ENCODE assay signal across 1 cellular context in genomic region chr12:89353188-89353822, GRCh38.
TF ChIP-seq lines count a peak whose summit lies in the region.

No MANE protein-coding gene starts in this region.

TF ChIP-seq in A549, 52 proteins besides CTCF, POLR2A, EP300 and RAD21 (continued from another document):
- TF ChIP-seq POLR2AphosphoS2 (conservative IDR thresholded peaks at IDR 0.05; ENCODE audit: low read length), result no peak
- no peak for TF ChIP-seq ELK1 (IDR thresholded peaks at IDR 0.05; ENCODE audit: low read depth, low read length)
- TF ChIP-seq ESRRA (IDR thresholded peaks at IDR 0.05; ENCODE audit: borderline replicate concordance, low read length), result no peak
- TF ChIP-seq CHD2 (IDR thresholded peaks at IDR 0.05; ENCODE audit: low read length, partially characterized antibody), result no peak
- no peak for TF ChIP-seq TP53 (CRISPR knock-in tag; IDR thresholded peaks at IDR 0.05)
- no peak for TF ChIP-seq NFE2L2 (conservative IDR thresholded peaks at IDR 0.05; ENCODE audit: low read length)
- TF ChIP-seq NR3C1 (IDR thresholded peaks at IDR 0.05), result no peak
- TF ChIP-seq RCOR1 (IDR thresholded peaks at IDR 0.05; ENCODE audit: low read depth, low read length), result no peak
- TF ChIP-seq USF2 (IDR thresholded peaks at IDR 0.05), result no peak
- TF ChIP-seq REST (IDR thresholded peaks at IDR 0.05), result no peak
- TF ChIP-seq EHF (CRISPR knock-in tag; IDR thresholded peaks at IDR 0.05), result no peak
- TF ChIP-seq EHMT2 (IDR thresholded peaks at IDR 0.05; ENCODE audit: low read depth), result no peak
- no peak for TF ChIP-seq HMGXB4 (CRISPR knock-in tag; IDR thresholded peaks at IDR 0.05; ENCODE audit: borderline replicate concordance)
- no peak for TF ChIP-seq ZNF302 (CRISPR knock-in tag; IDR thresholded peaks at IDR 0.05)
- no peak for TF ChIP-seq HEYL (CRISPR knock-in tag; IDR thresholded peaks at IDR 0.05)
- no peak for TF ChIP-seq ATOH8 (CRISPR knock-in tag; IDR thresholded peaks at IDR 0.05; ENCODE audit: low read depth)
- no peak for TF ChIP-seq RARB (CRISPR knock-in tag; IDR thresholded peaks at IDR 0.05)
- TF ChIP-seq CHD4 (IDR thresholded peaks at IDR 0.05; ENCODE audit: borderline replicate concordance), result no peak
